Comparison of ENCODE assay signal across 2 cellular contexts in the genomic region with DNA sequence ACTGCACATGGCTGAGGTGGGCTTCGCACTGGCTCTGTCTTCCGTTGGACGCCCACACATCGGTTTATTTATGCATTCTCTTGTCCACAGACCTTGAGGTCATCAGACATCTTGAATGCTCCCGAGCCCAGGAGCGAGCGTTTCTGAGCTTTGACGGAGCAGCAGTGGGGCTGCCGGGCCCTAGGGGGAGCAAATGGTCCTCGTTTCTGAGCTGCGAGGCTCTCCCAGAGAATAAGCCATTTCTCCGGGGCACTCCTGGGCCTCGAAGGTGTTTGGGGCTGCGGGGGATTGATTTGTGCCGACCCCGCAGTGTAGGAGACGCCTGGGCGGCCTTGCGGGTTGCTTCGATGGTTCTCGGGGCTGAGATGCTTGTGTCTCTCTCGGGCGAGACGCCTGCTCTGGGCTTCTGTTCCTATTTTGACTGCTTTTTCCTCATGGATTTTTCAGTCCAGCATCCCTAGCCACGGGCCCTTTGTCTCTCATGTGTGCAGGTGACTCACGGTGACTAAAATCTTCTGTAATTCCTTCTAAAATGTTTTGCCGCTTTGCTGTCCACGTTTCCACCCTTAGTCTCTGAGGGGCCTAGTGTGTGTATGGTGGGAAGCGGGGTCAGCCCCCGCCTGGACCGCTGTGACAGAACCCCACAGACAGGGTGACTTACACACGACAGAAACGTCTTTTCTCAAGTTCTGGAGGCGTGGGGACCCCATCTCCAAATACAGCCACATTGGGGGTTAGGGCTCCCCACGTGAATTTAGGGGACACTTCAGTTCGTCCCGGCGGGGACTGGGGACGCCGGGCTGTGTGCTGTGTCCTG.
TF ChIP-seq lines count a peak whose summit lies in the region.

No MANE protein-coding gene starts in this region.

TF ChIP-seq in HEK293, 187 proteins besides CTCF, POLR2A, EP300 and RAD21 (continued from another document):
- 0 out of 2 replicates have a peak, but pooled peaks have one; percentile 43 for TF ChIP-seq ZBTB10 (tag by site-specific recombination; IDR thresholded peaks at IDR 0.05)
- TF ChIP-seq ZNF785 (tag by site-specific recombination; IDR thresholded peaks at IDR 0.05), result no peak
- TF ChIP-seq ZNF354C (tag by site-specific recombination; IDR thresholded peaks at IDR 0.05; ENCODE audit: borderline replicate concordance, low read depth), result no peak
- TF ChIP-seq ZNF501 (tag by site-specific recombination; IDR thresholded peaks at IDR 0.05), result no peak
- TF ChIP-seq ZBTB20 (tag by site-specific recombination; IDR thresholded peaks at IDR 0.05), result peak; percentile 94
- 0 out of 2 replicates have a peak, but pooled peaks have one; percentile 17 for TF ChIP-seq ZNF623 (tag by site-specific recombination; IDR thresholded peaks at IDR 0.05)
- TF ChIP-seq, protein P1, sequence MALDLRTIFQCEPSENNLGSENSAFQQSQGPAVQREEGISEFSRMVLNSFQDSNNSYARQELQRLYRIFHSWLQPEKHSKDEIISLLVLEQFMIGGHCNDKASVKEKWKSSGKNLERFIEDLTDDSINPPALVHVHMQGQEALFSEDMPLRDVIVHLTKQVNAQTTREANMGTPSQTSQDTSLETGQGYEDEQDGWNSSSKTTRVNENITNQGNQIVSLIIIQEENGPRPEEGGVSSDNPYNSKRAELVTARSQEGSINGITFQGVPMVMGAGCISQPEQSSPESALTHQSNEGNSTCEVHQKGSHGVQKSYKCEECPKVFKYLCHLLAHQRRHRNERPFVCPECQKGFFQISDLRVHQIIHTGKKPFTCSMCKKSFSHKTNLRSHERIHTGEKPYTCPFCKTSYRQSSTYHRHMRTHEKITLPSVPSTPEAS (tag by site-specific recombination; IDR thresholded peaks at IDR 0.05), result no peak
- TF ChIP-seq ZNF777 (tag by site-specific recombination; IDR thresholded peaks at IDR 0.05; ENCODE audit: borderline replicate concordance), result no peak
- TF ChIP-seq ZNF202 (tag by site-specific recombination; IDR thresholded peaks at IDR 0.05; ENCODE audit: borderline replicate concordance), result no peak
- TF ChIP-seq ZNF843 (tag by site-specific recombination; IDR thresholded peaks at IDR 0.05), result no peak

TF ChIP-seq in neural cell, 6 proteins besides CTCF, POLR2A, EP300 and RAD21 (continued from another document):
- TF ChIP-seq REST (IDR thresholded peaks at IDR 0.05; ENCODE audit: borderline replicate concordance) (no peak), EZH2 (IDR thresholded peaks at IDR 0.05; ENCODE audit: borderline replicate concordance, insufficient read depth, low read length, poor library complexity, severe bottlenecking) (no peak), TAF1 (IDR thresholded peaks at IDR 0.05; ENCODE audit: low read depth) (no peak)
